ENCODE assay signal across 11 cellular contexts in genomic region chr1:40389234-40389815, GRCh38. TPM values are rescaled to one million over a fixed set of nuclear protein-coding genes. Genes with fewer than 3 reads are reported as not detected.
DNase-seq lines count a peak whose midpoint lies in the region; ATAC-seq, FAIRE-seq and TF ChIP-seq lines count a peak whose summit lies in the region.
"Had no signal": no experiment of that assay in that cellular context is flagged by ENCODE, and none has a peak within 500 bp of the region (broad histone marks: within the 10 kb centered on the region; RNA-seq: fewer than 3 reads in every experiment).

No MANE protein-coding gene starts in this region.

- H3K4me1 ChIP-seq in HepG2 (ENCODE audit: insufficient read depth, low read length) (peaks cover 85% of the 10 kb centered on the region), thyroid gland (peaks cover 48 to 73% of the 10 kb centered on the region in 2 donors), PC-3 (ENCODE audit: insufficient read depth, low read length) (peaks cover 37% of the 10 kb centered on the region)

- H3K27ac ChIP-seq in HepG2 (ENCODE audit: extremely low read length, insufficient read depth, low read length) (peak overlapping the region; percentile 92), thyroid gland (peak overlapping the region in 2 of 3 donors; percentile 7 to 18), PC-3 (ENCODE audit: low read length) (no peak overlapping the region)
- H3K27ac ChIP-seq: VCaP had no signal

- in situ Hi-C loops in HepG2 (cut with HindIII; ENCODE audit: extremely low pct_ligation_motif_present, low pct_unique_long_range_greater_than_20kb) = no loop called here

- H3K9me3 ChIP-seq in HepG2 (ENCODE audit: low read length) (no peaks in the 10 kb centered on the region), thyroid gland (no peaks in the 10 kb centered on the region), PC-3 (ENCODE audit: low read length) (no peaks in the 10 kb centered on the region)

- peak; percentile 12 for ATAC-seq in activated CD8-positive, alpha-beta T cell treated with anti-CD3 and anti-CD28 coated beads, Interleukin-2, amount 10 ng/mL, durations not matched to agents 7 days and 5 days
- peak; percentile 45 for ATAC-seq in HepG2
- no peak for ATAC-seq in PC-3
- no peak for ATAC-seq in GM21723 (IDR thresholded peaks at IDR 0.05; ENCODE audit: unreplicated experiment)

- H3K4me3 Mint-ChIP-seq in activated T-cell treated with anti-CD3 and anti-CD28 coated beads, Interleukin-2, amount 50 U/mL, for 24 hours = peak overlapping the region; percentile 84
- peak overlapping the region; percentile 84 for H3K4me3 Mint-ChIP-seq in activated CD8-positive, alpha-beta T cell treated with anti-CD3 and anti-CD28 coated beads, Interleukin-2, amount 10 ng/mL, durations not matched to agents 7 days and 5 days

- H3K36me3 ChIP-seq in HepG2 (replicated peaks in 1 of 2; ENCODE audit: control insufficient read depth in 1 of 2, insufficient read depth in 2 of 2, low read length in 2 of 2) (no peaks in the 10 kb centered on the region), thyroid gland (no peaks in the 10 kb centered on the region), PC-3 (ENCODE audit: low read depth, low read length) (no peaks in the 10 kb centered on the region; the same call in 1 of the 2 replicates)

- BruUV-seq in HepG2 (replicated peaks; lab: Mats Ljungman, UMichigan) (TSS peak; percentile 55), PC-3 (replicated peaks; lab: Mats Ljungman, UMichigan) (no TSS peak)

- peaks cover 77% of the 10 kb centered on the region for H3K36me3 Mint-ChIP-seq in activated T-cell treated with anti-CD3 and anti-CD28 coated beads, Interleukin-2, amount 50 U/mL, for 24 hours (ENCODE audit: low read depth)
- H3K36me3 Mint-ChIP-seq in activated CD8-positive, alpha-beta T cell treated with anti-CD3 and anti-CD28 coated beads, Interleukin-2, amount 10 ng/mL, durations not matched to agents 7 days and 5 days (ENCODE audit: low read depth) = peaks cover 57% of the 10 kb centered on the region

- POLR2A ChIA-PET in activated CD8-positive, alpha-beta T cell treated with anti-CD3 and anti-CD28 coated beads, Interleukin-2, amount 10 ng/mL, durations not matched to agents 7 days and 5 days (lab: Charles Lee) = interaction anchor here (0.9 to 16.0 kb wide), 8 partner anchors 10 to 349 kb away, joined by 3 to 381 read pairs (median 4); partner anchors contain the start of genes CAP1 and SMAP2
- POLR2A ChIA-PET in HepG2 (lab: Yijun Ruan, JAX) (interaction anchor here (1.1 to 5.7 kb wide), 10 partner anchors 7 to 76 kb away, joined by 3 to 56 read pairs (median 6); partner anchors contain the start of gene SMAP2), PC-3 (lab: Charles Lee; ENCODE audit: unreplicated experiment) (no interaction called here)

- H3K9me3 Mint-ChIP-seq in activated T-cell treated with anti-CD3 and anti-CD28 coated beads, Interleukin-2, amount 50 U/mL, for 24 hours = no peaks in the 10 kb centered on the region
- no peaks in the 10 kb centered on the region for H3K9me3 Mint-ChIP-seq in activated CD8-positive, alpha-beta T cell treated with anti-CD3 and anti-CD28 coated beads, Interleukin-2, amount 10 ng/mL, durations not matched to agents 7 days and 5 days (ENCODE audit: insufficient read depth)
- H3K9me3 Mint-ChIP-seq: brain had no signal

- H4K20me1 ChIP-seq in HepG2 (ENCODE audit: insufficient read depth, low read length) (no peaks in the 10 kb centered on the region), PC-3 (ENCODE audit: low read length) (no peaks in the 10 kb centered on the region)

- peaks cover under 1% of the 10 kb centered on the region for H3F3A ChIP-seq in PC-3 (ENCODE audit: low read length, unreplicated experiment)

- CTCF ChIA-PET in activated CD8-positive, alpha-beta T cell treated with anti-CD3 and anti-CD28 coated beads, Interleukin-2, amount 10 ng/mL, durations not matched to agents 7 days and 5 days (lab: Charles Lee) = interaction anchor here (0.9 to 16.5 kb wide), 6 partner anchors 12 to 298 kb away, joined by 3 to 206 read pairs (median 6); partner anchors contain the start of genes EXO5 and SMAP2
- CTCF ChIA-PET in HepG2 (lab: Yijun Ruan, JAX; ENCODE audit: low intra/inter-chr PET ratio, low total read pairs) = no interaction called here
- CTCF ChIA-PET in PC-3 (lab: Charles Lee) = interaction anchor here (0.5 kb wide), 1 partner anchor 9 kb away, joined by 8 read pairs; no protein-coding TSS in a partner anchor

- H3K27me3 ChIP-seq in HepG2 (ENCODE audit: control insufficient read depth in 1 of 2, insufficient read depth in 2 of 2, low read length in 2 of 2) (no peaks in the 10 kb centered on the region), thyroid gland (no peaks in the 10 kb centered on the region), PC-3 (ENCODE audit: low read length) (no peaks in the 10 kb centered on the region)

- no peak for TF ChIP-seq CTCF in HepG2 (CRISPR knock-in tag; IDR thresholded peaks at IDR 0.05)
- no peak for TF ChIP-seq CTCF in thyroid gland (IDR thresholded peaks at IDR 0.05)
- no peak for TF ChIP-seq CTCF in PC-3 (conservative IDR thresholded peaks at IDR 0.05; ENCODE audit: low read depth, low read length)

- H3K4me2 ChIP-seq in HepG2 (ENCODE audit: low read depth, low read length) (peak overlapping the region; percentile 69), PC-3 (ENCODE audit: low read length) (no peak overlapping the region)

- intact Hi-C loops in HepG2 (cut with micrococcal nuclease; ENCODE audit: unreplicated experiment) (no loop called here), thyroid gland (cut with DNase I) (no loop called here), PC-3 (cut with micrococcal nuclease) (no loop called here)

- H3K27ac Mint-ChIP-seq in activated T-cell treated with anti-CD3 and anti-CD28 coated beads, Interleukin-2, amount 50 U/mL, for 24 hours = peak overlapping the region; percentile 96
- peak overlapping the region; percentile 92 for H3K27ac Mint-ChIP-seq in activated CD8-positive, alpha-beta T cell treated with anti-CD3 and anti-CD28 coated beads, Interleukin-2, amount 10 ng/mL, durations not matched to agents 7 days and 5 days

- peaks cover 93% of the 10 kb centered on the region for H3K4me1 Mint-ChIP-seq in activated T-cell treated with anti-CD3 and anti-CD28 coated beads, Interleukin-2, amount 50 U/mL, for 24 hours (ENCODE audit: low read depth)
- peaks cover 92% of the 10 kb centered on the region for H3K4me1 Mint-ChIP-seq in activated CD8-positive, alpha-beta T cell treated with anti-CD3 and anti-CD28 coated beads, Interleukin-2, amount 10 ng/mL, durations not matched to agents 7 days and 5 days (ENCODE audit: low read depth)

- WGBS in HepG2 (ENCODE audit: low lambda C conversion rate) = 26% methylated on average over 3 of the region's 3 CpGs
- 86 to 93% methylated on average over 3 of the region's 3 CpGs for WGBS in thyroid gland, 2 donors

- FAIRE-seq in HepG2 (lab: Jason Lieb, UNC) = peak; percentile 26

- peak overlapping the region in 1 of 3 experiments; percentile 42; a peak in 1 of 6 replicates for H3K4me3 ChIP-seq in HepG2 (replicated peaks in 1 of 3; ENCODE audit: insufficient read depth in 1 of 3, low read depth in 2 of 3, low read length in 3 of 3)
- no peak overlapping the region for H3K4me3 ChIP-seq in thyroid gland (replicated peaks in 1 of 3)
- H3K4me3 ChIP-seq in PC-3 (ENCODE audit: low read length) = no peak overlapping the region

- H3K79me2 ChIP-seq in HepG2 (ENCODE audit: insufficient read depth, low read length) (peaks cover 66% of the 10 kb centered on the region), PC-3 (ENCODE audit: low read length) (peaks cover 87% of the 10 kb centered on the region)

- DNase-seq in activated T-cell treated with anti-CD3 and anti-CD28 coated beads, Interleukin-2, amount 50 U/mL, for 24 hours = no peak
- DNase-seq in activated T-cell treated with anti-CD3 and anti-CD28 coated beads for 4 hours (no peak), HepG2 (ENCODE audit: low spot score) (no peak), thyroid gland (no peak), PC-3 (no peak), kidney glomerular epithelial cell (lab: John Stamatoyannopoulos, UW) (no peak)
- no peak for DNase-seq in activated CD8-positive, alpha-beta T cell treated with anti-CD3 and anti-CD28 coated beads, Interleukin-2, amount 10 ng/mL, durations not matched to agents 7 days and 5 days
- DNase-seq: Karpas-422 had no signal

- no peaks in the 10 kb centered on the region for H3K9me2 ChIP-seq in PC-3 (replicated peaks; ENCODE audit: low read length)

- no peaks in the 10 kb centered on the region for H3K27me3 Mint-ChIP-seq in activated T-cell treated with anti-CD3 and anti-CD28 coated beads, Interleukin-2, amount 50 U/mL, for 24 hours
- no peaks in the 10 kb centered on the region for H3K27me3 Mint-ChIP-seq in activated CD8-positive, alpha-beta T cell treated with anti-CD3 and anti-CD28 coated beads, Interleukin-2, amount 10 ng/mL, durations not matched to agents 7 days and 5 days (ENCODE audit: low read depth)
- H3K27me3 Mint-ChIP-seq: brain had no signal

- H2AFZ ChIP-seq in HepG2 (ENCODE audit: low read length) (no peak overlapping the region), PC-3 (ENCODE audit: low read length) (no peak overlapping the region)

- TF ChIP-seq EP300 in HepG2 (IDR thresholded peaks at IDR 0.05; ENCODE audit: low read depth in 2 of 2, low read length in 2 of 2) = no peak
- no peak for TF ChIP-seq EP300 in HepG2 (CRISPR knock-in tag; IDR thresholded peaks at IDR 0.05; ENCODE audit: borderline replicate concordance)

- peak overlapping the region; percentile 46 for H3K9ac ChIP-seq in HepG2 (ENCODE audit: insufficient read depth, low read depth, low read length)
- no peak overlapping the region for H3K9ac ChIP-seq in PC-3 (ENCODE audit: low read length)

- TF ChIP-seq POLR2A in HepG2 (IDR thresholded peaks at IDR 0.05; ENCODE audit: insufficient read depth in 1 of 2, low read depth in 2 of 2, low read length in 2 of 2) = no peak
- no peak for TF ChIP-seq POLR2A in thyroid gland (IDR thresholded peaks at IDR 0.05)

- TF ChIP-seq RAD21 in HepG2 (CRISPR knock-in tag; IDR thresholded peaks at IDR 0.05) = no peak

RNA-seq across cellular contexts. Expression of gene SMAP2, which starts 15.8 kb away (rescaled TPM):
- 100 to 1,000 TPM; 106 to 107 TPM for total RNA-seq in activated CD8-positive, alpha-beta T cell treated with anti-CD3 and anti-CD28 coated beads, Interleukin-2, amount 10 ng/mL, durations not matched to agents 7 days and 5 days
- 19.0 and 21.2 TPM in 2 replicates for total RNA-seq in HepG2 (2016; rRNA removed; fragmentation: Illumina TruSeq; extraction: Trizol)
- 3.7 and 4.1 TPM in 2 replicates for total RNA-seq in HepG2 (2016; cell fraction: cytosol; rRNA removed; fragmentation: Illumina TruSeq; extraction: Trizol; ENCODE audit: low read depth)
- total RNA-seq in HepG2 (2016; cell fraction: insoluble cytoplasmic fraction; rRNA removed; fragmentation: Illumina TruSeq; extraction: Trizol) = 17.0 and 17.7 TPM in 2 replicates
- 9.4 and 9.9 TPM in 2 replicates for total RNA-seq in HepG2 (2016; cell fraction: membrane; rRNA removed; fragmentation: Illumina TruSeq; extraction: Trizol)
- 12.5 and 12.6 TPM in 2 replicates for total RNA-seq in HepG2 (2016; cell fraction: nucleus; rRNA removed; fragmentation: Illumina TruSeq; extraction: Trizol)
- polyA plus RNA-seq in HepG2 (2011; rRNA removed) = 22.3 and 22.5 TPM in 2 replicates
- polyA plus RNA-seq in HepG2 (2011; cell fraction: cytosol; rRNA removed) = 19.5 and 21.2 TPM in 2 replicates
- polyA plus RNA-seq in HepG2 (2011; cell fraction: nucleus; rRNA removed) = 14.7 and 15.6 TPM in 2 replicates
- polyA plus RNA-seq in HepG2 (2012) = 22.4 and 36.2 TPM in 2 replicates
- polyA plus RNA-seq in HepG2 (2016; cell fraction: cytosol; fragmentation: Illumina TruSeq; extraction: Trizol; ENCODE audit: low read depth) = 2.5 and 2.8 TPM in 2 replicates
- 24.0 and 32.1 TPM in 2 replicates for polyA plus RNA-seq in HepG2 (2016; cell fraction: insoluble cytoplasmic fraction; fragmentation: Illumina TruSeq; extraction: Trizol; ENCODE audit: low read depth)
- polyA plus RNA-seq in HepG2 (2016; cell fraction: membrane; fragmentation: Illumina TruSeq; extraction: Trizol; ENCODE audit: low read depth) = 10.0 and 10.2 TPM in 2 replicates
- polyA plus RNA-seq in HepG2 (2016; cell fraction: nucleus; fragmentation: Illumina TruSeq; extraction: Trizol; ENCODE audit: insufficient read depth, low read depth) = 29.2 and 32.0 TPM in 2 replicates
- polyA minus RNA-seq in HepG2 (2011; rRNA and poly(A)+ RNA removed; ENCODE audit: low replicate concordance) = 14.4 and 37.7 TPM in 2 replicates
- 14.2 and 14.6 TPM in 2 replicates for polyA minus RNA-seq in HepG2 (2011; cell fraction: cytosol; rRNA and poly(A)+ RNA removed)
- polyA minus RNA-seq in HepG2 (2011; cell fraction: nucleus; rRNA and poly(A)+ RNA removed) = 12.0 and 16.8 TPM in 2 replicates
- total RNA-seq in thyroid gland = 10 to 100 TPM; 21.9 to 29.3 (median 26.8) TPM
- 48.1 and 51.0 TPM in 2 replicates for total RNA-seq in PC-3 (2014; rRNA removed)

Comparison
In these comparisons a context has a peak if more than half of its experiments do, and no peak if none do; other contexts are left out.
1. ATAC-seq: peak in activated CD8-positive, alpha-beta T cell treated with anti-CD3 and anti-CD28 coated beads, Interleukin-2, amount 10 ng/mL, durations not matched to agents 7 days and 5 days (single experiment) and HepG2 (single experiment); none in PC-3 (single experiment) and GM21723 (single experiment).